Comparison of ENCODE assay signal across 20 cellular contexts in the genomic region with DNA sequence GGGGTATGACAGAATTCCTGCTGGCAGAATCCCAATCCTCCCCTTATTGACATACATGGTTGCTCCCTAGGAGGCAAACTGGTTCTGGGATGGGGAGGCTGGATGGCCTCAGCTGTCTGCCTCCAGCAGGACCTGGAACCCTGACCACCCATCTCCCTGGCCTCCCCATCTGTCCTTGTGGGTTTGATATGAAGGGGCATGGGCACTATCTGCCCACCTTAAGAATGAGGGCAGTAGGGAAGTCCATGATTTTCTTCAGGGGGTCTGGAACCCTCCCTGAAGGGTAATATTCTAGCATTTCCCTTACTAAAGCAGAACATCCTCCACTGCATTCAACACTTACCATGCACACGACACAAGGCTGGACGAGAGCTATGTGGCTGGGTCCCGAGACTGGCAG.
A peak's percentile ranks its signal among the peaks of the same experiment; 100 is the strongest.
DNase-seq lines count a peak whose midpoint lies in the region; ATAC-seq, FAIRE-seq and TF ChIP-seq lines count a peak whose summit lies in the region.
"Had no signal": no experiment of that assay in that cellular context is flagged by ENCODE, and none has a peak within 500 bp of the region (broad histone marks: within the 10 kb centered on the region; RNA-seq: fewer than 3 reads in every experiment).

No MANE protein-coding gene starts in this region.

- no peaks in the 10 kb centered on the region for H3K36me3 ChIP-seq in WERI-Rb-1
- no peaks in the 10 kb centered on the region for H3K36me3 ChIP-seq in astrocyte (ENCODE audit: insufficient read depth, low read length)
- no peaks in the 10 kb centered on the region for H3K36me3 ChIP-seq in lower lobe of right lung
- H3K36me3 ChIP-seq in sigmoid colon = no peaks in the 10 kb centered on the region
- no peaks in the 10 kb centered on the region for H3K36me3 ChIP-seq in PC-9 (ENCODE audit: low read depth)

- FAIRE-seq in astrocyte (lab: Jason Lieb, UNC) = no peak
- FAIRE-seq: G401.6, GM12892, H1 had no signal

- no peaks in the 10 kb centered on the region for H4K20me1 ChIP-seq in astrocyte (ENCODE audit: insufficient read depth, low read length)
- no peaks in the 10 kb centered on the region for H4K20me1 ChIP-seq in PC-9 (ENCODE audit: insufficient read depth)

- peaks cover 40% of the 10 kb centered on the region for H3K27me3 Mint-ChIP-seq in astrocyte (ENCODE audit: low read depth, unreplicated experiment)
- no peaks in the 10 kb centered on the region for H3K27me3 Mint-ChIP-seq in MCF 10A (ENCODE audit: insufficient read depth, unreplicated experiment)
- peaks cover 34 to 48% of the 10 kb centered on the region in 2 donors for H3K27me3 Mint-ChIP-seq in effector memory CD8-positive, alpha-beta T cell

- TF ChIP-seq POLR2A in sigmoid colon (IDR thresholded peaks at IDR 0.05) = no peak

- peaks cover 3% of the 10 kb centered on the region for H3K4me1 ChIP-seq in astrocyte (ENCODE audit: insufficient read depth, low read length)
- H3K4me1 ChIP-seq in lower lobe of right lung = peaks cover 5% of the 10 kb centered on the region
- peaks cover 0 to 5% (median 4%) of the 10 kb centered on the region in 4 donors for H3K4me1 ChIP-seq in sigmoid colon
- H3K4me1 ChIP-seq in PC-9 (replicated peaks; ENCODE audit: insufficient read depth) = no peaks in the 10 kb centered on the region

- WGBS in sigmoid colon, 2 donors = 94 to 96% methylated on average over 3 of the region's 3 CpGs

- H3K4me3 ChIP-seq in WERI-Rb-1 (ENCODE audit: low read depth, low read length) (no peak overlapping the region), astrocyte (ENCODE audit: insufficient read depth, low read depth, low read length) (no peak overlapping the region), lower lobe of right lung (no peak overlapping the region), sigmoid colon (no peak overlapping the region), PC-9 (no peak overlapping the region)
- H3K4me3 ChIP-seq: GM23248 had no signal

- H2AFZ ChIP-seq in astrocyte (ENCODE audit: low read depth, low read length) (no peak overlapping the region), PC-9 (no peak overlapping the region)
- H2AFZ ChIP-seq: GM23248 had no signal

- CTCF ChIA-PET in PC-9 (lab: Charles Lee) = no interaction called here
- CTCF ChIA-PET in MCF 10A (lab: Yijun Ruan, JAX) = no interaction called here

- POLR2A ChIA-PET in PC-9 (lab: Charles Lee; ENCODE audit: unreplicated experiment) = no interaction called here
- POLR2A ChIA-PET in MCF 10A (lab: Yijun Ruan, JAX) = no interaction called here

- H3K36me3 Mint-ChIP-seq in astrocyte (ENCODE audit: low read depth, unreplicated experiment) (peaks cover 2% of the 10 kb centered on the region), MCF 10A (ENCODE audit: insufficient read depth, unreplicated experiment) (no peaks in the 10 kb centered on the region)
- H3K36me3 Mint-ChIP-seq in effector memory CD8-positive, alpha-beta T cell (ENCODE audit: insufficient read depth) = no peaks in the 10 kb centered on the region
- H3K36me3 Mint-ChIP-seq: CD4-positive, alpha-beta memory T cell had no signal

- no peak for ATAC-seq in lower lobe of right lung
- no peak for ATAC-seq in effector memory CD8-positive, alpha-beta T cell (replicated peaks)

- no TSS peak for BruUV-seq in PC-9 (replicated peaks; lab: Mats Ljungman, UMichigan)
- BruUV-seq in MCF 10A (replicated peaks; lab: Mats Ljungman, UMichigan) = no TSS peak

- H3F3A ChIP-seq in PC-9 (ENCODE audit: insufficient read depth, low read depth) = no peaks in the 10 kb centered on the region

- peak overlapping the region; percentile 54 for H3K27ac ChIP-seq in WERI-Rb-1
- no peak overlapping the region for H3K27ac ChIP-seq in astrocyte (ENCODE audit: low read depth, low read length)
- peak overlapping the region; percentile 11 for H3K27ac ChIP-seq in lower lobe of right lung
- no peak overlapping the region for H3K27ac ChIP-seq in sigmoid colon
- no peak overlapping the region for H3K27ac ChIP-seq in PC-9
- H3K27ac ChIP-seq: GM23248 had no signal

- H3K9ac ChIP-seq in astrocyte (ENCODE audit: low read length) = no peak overlapping the region
- H3K9ac ChIP-seq: GM23248 had no signal

- intact Hi-C loops in lower lobe of right lung (cut with DNase I) = no loop called here
- intact Hi-C loops in sigmoid colon (cut with DNase I) = no loop called here
- intact Hi-C loops in PC-9 (cut with micrococcal nuclease; ENCODE audit: unreplicated experiment) = no loop called here
- intact Hi-C loops in MCF 10A (cut with micrococcal nuclease) = no loop called here

- H3K4me3 Mint-ChIP-seq in astrocyte (ENCODE audit: unreplicated experiment) = no peak overlapping the region
- no peak overlapping the region for H3K4me3 Mint-ChIP-seq in MCF 10A (ENCODE audit: unreplicated experiment)
- H3K4me3 Mint-ChIP-seq in effector memory CD8-positive, alpha-beta T cell = no peak overlapping the region
- H3K4me3 Mint-ChIP-seq: CD4-positive, alpha-beta memory T cell had no signal

- H3K4me2 ChIP-seq in astrocyte (ENCODE audit: low read length) (no peak overlapping the region), PC-9 (no peak overlapping the region)

- no peaks in the 10 kb centered on the region for H3K27me3 ChIP-seq in WERI-Rb-1 (ENCODE audit: insufficient read depth, low read depth, severe bottlenecking)
- H3K27me3 ChIP-seq in astrocyte (ENCODE audit: insufficient read depth, low read length) = no peaks in the 10 kb centered on the region
- no peaks in the 10 kb centered on the region for H3K27me3 ChIP-seq in lower lobe of right lung (ENCODE audit: low read depth)
- no peaks in the 10 kb centered on the region for H3K27me3 ChIP-seq in sigmoid colon
- no peaks in the 10 kb centered on the region for H3K27me3 ChIP-seq in PC-9 (ENCODE audit: insufficient read depth, low read depth)

- DNase-seq in WERI-Rb-1 (no peak), astrocyte (ENCODE audit: low read depth) (no peak), lower lobe of right lung (no peak), sigmoid colon (peak; percentile 50), PC-9 (no peak), MCF 10A (ENCODE audit: unreplicated experiment) (no peak)
- DNase-seq in effector memory CD8-positive, alpha-beta T cell = no peak
- no peak for DNase-seq in central memory CD4-positive, alpha-beta T cell
- DNase-seq: C1 segment of cervical spinal cord; Calu3; CD4-positive, alpha-beta memory T cell; COR-L47; DMS53; DMS79 treated with DMSO at 0.1 percent for 48 hours; GM23248; H7; HCEC 1CT had no signal

- no peaks in the 10 kb centered on the region for H3K9me2 ChIP-seq in PC-9 (ENCODE audit: insufficient read depth)

- H3K79me2 ChIP-seq in astrocyte (ENCODE audit: insufficient read depth, low read length) = no peaks in the 10 kb centered on the region
- H3K79me2 ChIP-seq in PC-9 (ENCODE audit: low read depth) = no peaks in the 10 kb centered on the region

- peak overlapping the region; percentile 47 for H3K27ac Mint-ChIP-seq in astrocyte (ENCODE audit: unreplicated experiment)
- H3K27ac Mint-ChIP-seq in MCF 10A (ENCODE audit: low read depth, unreplicated experiment) = no peak overlapping the region
- no peak overlapping the region for H3K27ac Mint-ChIP-seq in effector memory CD8-positive, alpha-beta T cell
- H3K27ac Mint-ChIP-seq: CD4-positive, alpha-beta memory T cell had no signal

- H3K9me3 Mint-ChIP-seq in astrocyte (ENCODE audit: unreplicated experiment) (peaks cover 3% of the 10 kb centered on the region), MCF 10A (ENCODE audit: unreplicated experiment) (no peaks in the 10 kb centered on the region)
- no peaks in the 10 kb centered on the region for H3K9me3 Mint-ChIP-seq in effector memory CD8-positive, alpha-beta T cell

- no peak for TF ChIP-seq EP300 in sigmoid colon (IDR thresholded peaks at IDR 0.05)

- TF ChIP-seq CTCF in WERI-Rb-1 (IDR thresholded peaks at IDR 0.05; ENCODE audit: low read depth, low read length) (no peak), astrocyte (IDR thresholded peaks at IDR 0.05; ENCODE audit: insufficient read depth, low read depth, low read length) (no peak), lower lobe of right lung (IDR thresholded peaks at IDR 0.05) (no peak), sigmoid colon (IDR thresholded peaks at IDR 0.05) (no peak), PC-9 (conservative IDR thresholded peaks at IDR 0.05) (no peak), MCF 10A (IDR thresholded peaks at IDR 0.05; ENCODE audit: unreplicated experiment) (no peak)

- H3K4me1 Mint-ChIP-seq in astrocyte (ENCODE audit: low read depth, unreplicated experiment) (no peaks in the 10 kb centered on the region), MCF 10A (ENCODE audit: insufficient read depth, unreplicated experiment) (no peaks in the 10 kb centered on the region)
- no peaks in the 10 kb centered on the region for H3K4me1 Mint-ChIP-seq in effector memory CD8-positive, alpha-beta T cell (ENCODE audit: low read depth in 2 of 2)
- H3K4me1 Mint-ChIP-seq: CD4-positive, alpha-beta memory T cell had no signal

- H3K9me3 ChIP-seq in WERI-Rb-1 (ENCODE audit: severe bottlenecking) (peaks cover 6% of the 10 kb centered on the region), astrocyte (ENCODE audit: insufficient read depth, low read depth, low read length) (no peaks in the 10 kb centered on the region), lower lobe of right lung (no peaks in the 10 kb centered on the region), sigmoid colon (no peaks in the 10 kb centered on the region), PC-9 (ENCODE audit: insufficient read depth, low read depth) (no peaks in the 10 kb centered on the region)

Comparison
In these comparisons a context has a peak if more than half of its experiments do, and no peak if none do; other contexts are left out.
1. H3K27ac ChIP-seq: peak in WERI-Rb-1 (single experiment) and lower lobe of right lung (single experiment); none in astrocyte (single experiment), sigmoid colon (0 of 4) and PC-9 (single experiment).